ENCODE assay signal across 23 cellular contexts in genomic region chrX:12118134-12118533, GRCh38. TPM values are rescaled to one million over a fixed set of nuclear protein-coding genes. Genes with fewer than 3 reads are reported as not detected.
DNase-seq lines count a peak whose midpoint lies in the region; ATAC-seq, FAIRE-seq and TF ChIP-seq lines count a peak whose summit lies in the region.
"Had no signal": no experiment of that assay in that cellular context is flagged by ENCODE, and none has a peak within 500 bp of the region (broad histone marks: within the 10 kb centered on the region; RNA-seq: fewer than 3 reads in every experiment).

No MANE protein-coding gene starts in this region.

- H3K4me3 ChIP-seq in astrocyte (ENCODE audit: insufficient read depth, low read depth, low read length) (no peak overlapping the region), pancreas (no peak overlapping the region), testis (no peak overlapping the region)
- H3K4me3 ChIP-seq: GM12878, GM23338, PC-9 had no signal

- H3K79me2 ChIP-seq in astrocyte (ENCODE audit: insufficient read depth, low read length) = no peaks in the 10 kb centered on the region

- no peaks in the 10 kb centered on the region for H3K36me3 Mint-ChIP-seq in astrocyte (ENCODE audit: low read depth, unreplicated experiment)
- H3K36me3 Mint-ChIP-seq: CD8-positive, alpha-beta memory T cell had no signal

- H3K9ac ChIP-seq in astrocyte (ENCODE audit: low read length) = no peak overlapping the region

- H3K4me2 ChIP-seq in astrocyte (ENCODE audit: low read length) = no peak overlapping the region
- H3K4me2 ChIP-seq: GM23338, PC-9 had no signal

- no peak overlapping the region for H2AFZ ChIP-seq in astrocyte (ENCODE audit: low read depth, low read length)
- H2AFZ ChIP-seq: GM23338, PC-9 had no signal

- no peaks in the 10 kb centered on the region for H4K20me1 ChIP-seq in astrocyte (ENCODE audit: insufficient read depth, low read length)

- peak; percentile 67 for DNase-seq in EH (ENCODE audit: low read depth)
- DNase-seq in HS-5 (ENCODE audit: low read depth) = peak; percentile 18
- DNase-seq in astrocyte (ENCODE audit: low read depth) = peak; percentile 57
- DNase-seq in pancreas = no peak
- DNase-seq in mucosa of gallbladder (ENCODE audit: low spot score) = no peak
- DNase-seq in NCI-H1048 (lab: John Stamatoyannopoulos, UW) = no peak
- no peak for DNase-seq in COLO668 (lab: John Stamatoyannopoulos, UW; ENCODE audit: unreplicated experiment)
- no peak for DNase-seq in testis
- DNase-seq: C1 segment of cervical spinal cord; CD8-positive, alpha-beta memory T cell; KG1; NCI-H1694; NCI-H2081; NCI-H446 treated with DMSO at 0.1 percent for 48 hours; PC-9; RPMI8226; SHP77; T-helper 17 cell had no signal

- H3K27ac Mint-ChIP-seq in astrocyte (ENCODE audit: unreplicated experiment) = no peak overlapping the region
- H3K27ac Mint-ChIP-seq: CD8-positive, alpha-beta memory T cell; GM23338; T-helper 17 cell had no signal

- H3K36me3 ChIP-seq in astrocyte (ENCODE audit: insufficient read depth, low read length) (no peaks in the 10 kb centered on the region), pancreas (no peaks in the 10 kb centered on the region), testis (ENCODE audit: low read depth, missing control alignments) (no peaks in the 10 kb centered on the region)

- H3K4me1 Mint-ChIP-seq in astrocyte (ENCODE audit: low read depth, unreplicated experiment) = no peaks in the 10 kb centered on the region
- H3K4me1 Mint-ChIP-seq: CD8-positive, alpha-beta memory T cell; GM23338; T-helper 17 cell had no signal

- intact Hi-C loops in pancreas (cut with DNase I) = no loop called here
- intact Hi-C loops in testis (cut with DNase I; ENCODE audit: low total_unique reads) = no loop called here

- ATAC-seq in pancreas = no peak
- ATAC-seq: GM12878, GM23338, HCT116, T-helper 17 cell had no signal

- H3K4me3 Mint-ChIP-seq in astrocyte (ENCODE audit: unreplicated experiment) = no peak overlapping the region
- H3K4me3 Mint-ChIP-seq: CD8-positive, alpha-beta memory T cell; GM23338; T-helper 17 cell had no signal

- no peaks in the 10 kb centered on the region for H3K4me1 ChIP-seq in astrocyte (ENCODE audit: insufficient read depth, low read length)
- H3K4me1 ChIP-seq in pancreas = no peaks in the 10 kb centered on the region
- H3K4me1 ChIP-seq in testis = no peaks in the 10 kb centered on the region

- 53 to 58% methylated on average over 3 of the region's 3 CpGs for WGBS in pancreas, 2 donors
- 92 to 95% methylated on average over 3 of the region's 3 CpGs for WGBS in testis, 2 donors

- FAIRE-seq in astrocyte (lab: Jason Lieb, UNC) (no peak), pancreas (lab: Jason Lieb, UNC) (peak; percentile 71)
- FAIRE-seq: GM12878 had no signal

- TF ChIP-seq POLR2A in testis (IDR thresholded peaks at IDR 0.05) = no peak

- H3K9me3 ChIP-seq in astrocyte (ENCODE audit: insufficient read depth, low read depth, low read length) (no peaks in the 10 kb centered on the region), pancreas (no peaks in the 10 kb centered on the region), testis (no peaks in the 10 kb centered on the region)

- H3K27me3 ChIP-seq in astrocyte (ENCODE audit: insufficient read depth, low read length) = no peaks in the 10 kb centered on the region
- H3K27me3 ChIP-seq in pancreas = no peaks in the 10 kb centered on the region
- H3K27me3 ChIP-seq in testis = no peaks in the 10 kb centered on the region

- no peak for TF ChIP-seq CTCF in astrocyte (IDR thresholded peaks at IDR 0.05; ENCODE audit: insufficient read depth, low read depth, low read length)
- TF ChIP-seq CTCF in pancreas (IDR thresholded peaks at IDR 0.05) = no peak
- TF ChIP-seq CTCF in testis (IDR thresholded peaks at IDR 0.05) = no peak

- H3K9me3 Mint-ChIP-seq in astrocyte (ENCODE audit: unreplicated experiment) = no peaks in the 10 kb centered on the region
- H3K9me3 Mint-ChIP-seq: GM23338 had no signal

- H3K27me3 Mint-ChIP-seq in astrocyte (ENCODE audit: low read depth, unreplicated experiment) = no peaks in the 10 kb centered on the region
- H3K27me3 Mint-ChIP-seq: CD8-positive, alpha-beta memory T cell; T-helper 17 cell had no signal

- H3K27ac ChIP-seq in astrocyte (ENCODE audit: low read depth, low read length) = no peak overlapping the region
- H3K27ac ChIP-seq in pancreas = no peak overlapping the region
- no peak overlapping the region for H3K27ac ChIP-seq in testis
- H3K27ac ChIP-seq: HL-60, PC-9 had no signal

RNA-seq across cellular contexts. Expression of gene FRMPD4, which starts 20.1 kb away (rescaled TPM):
- total RNA-seq in astrocyte (0.19 and 0.54 TPM in 2 replicates), pancreas (under 1 TPM in 5 of 6 donors, not detected in 1; 0.03 to 0.15 (median 0.06) TPM), mucosa of gallbladder (0.03 TPM), testis (1 to 10 TPM; 1.3 to 1.6 TPM)
- polyA plus RNA-seq in pancreas (under 1 TPM; 0.04 to 0.23 TPM), testis (ENCODE audit: insufficient read depth, low read depth, low replicate concordance) (1.1 TPM)
- total RNA-seq: CD8-positive, alpha-beta memory T cell; Daoy; GM12878; PC-9; T-helper 17 cell had no signal
- polyA plus RNA-seq: CD8-positive, alpha-beta memory T cell; GM12878 had no signal

Comparison
In these comparisons a context has a peak if more than half of its experiments do, and no peak if none do; other contexts are left out.
1. DNase-seq: peak in EH (single experiment), HS-5 (single experiment) and astrocyte (single experiment); none in pancreas (0 of 6), mucosa of gallbladder (single experiment), NCI-H1048 (single experiment), COLO668 (single experiment) and testis (single experiment).